19 cellular contexts compared by ENCODE assay signal in genomic region chr18:77173274-77174030, GRCh38. TPM values are rescaled to one million over a fixed set of nuclear protein-coding genes. Genes with fewer than 3 reads are reported as not detected.
A peak's percentile ranks its signal among the peaks of the same experiment; 100 is the strongest.
DNase-seq lines count a peak whose midpoint lies in the region; ATAC-seq, FAIRE-seq and TF ChIP-seq lines count a peak whose summit lies in the region.
"Had no signal": no experiment of that assay in that cellular context is flagged by ENCODE, and none has a peak within 500 bp of the region (broad histone marks: within the 10 kb centered on the region; RNA-seq: fewer than 3 reads in every experiment).

No MANE protein-coding gene starts in this region.

- H3K27me3 ChIP-seq in vagina (no peaks in the 10 kb centered on the region), ovary (no peaks in the 10 kb centered on the region), left ventricle myocardium inferior (ENCODE audit: low read depth) (no peaks in the 10 kb centered on the region)

- H3K27ac ChIP-seq in vagina (peak overlapping the region; percentile 31), ovary (no peak overlapping the region), left ventricle myocardium inferior (replicated peaks) (no peak overlapping the region)

- intact Hi-C loops in vagina (cut with DNase I) (no loop called here), ovary (cut with DNase I) (no loop called here), left ventricle myocardium inferior (cut with micrococcal nuclease) (no loop called here)

- no peak for TF ChIP-seq CTCF in vagina (IDR thresholded peaks at IDR 0.05)
- no peak for TF ChIP-seq CTCF in ovary (IDR thresholded peaks at IDR 0.05)
- no peak for TF ChIP-seq CTCF in left ventricle myocardium inferior (IDR thresholded peaks at IDR 0.05; ENCODE audit: borderline replicate concordance)

- H3K4me1 ChIP-seq in vagina (no peaks in the 10 kb centered on the region), ovary (ENCODE audit: insufficient read depth) (no peaks in the 10 kb centered on the region), left ventricle myocardium inferior (no peaks in the 10 kb centered on the region)

- peak; percentile 1 for DNase-seq in NCI-H82 (lab: John Stamatoyannopoulos, UW)
- no peak for DNase-seq in NCI-H82 treated with DMSO at 0.1 percent for 48 hours (lab: John Stamatoyannopoulos, UW; ENCODE audit: unreplicated experiment)
- DNase-seq in NCI-H446 treated with DMSO at 0.1 percent for 48 hours (lab: John Stamatoyannopoulos, UW): peak; percentile 43
- no peak for DNase-seq in vagina (ENCODE audit: extremely low spot score in 2 of 2)
- no peak for DNase-seq in ovary
- no peak for DNase-seq in left ventricle myocardium inferior
- DNase-seq: C1 segment of cervical spinal cord; DMS79; HCEC 1CT; NCI-H1930; NK-92 treated with Interleukin-12 subunit alpha and Interleukin-12 subunit beta, amount 100 ng/mL, for 24 hours; PC-3; SK-N-SH; T-helper 17 cell had no signal

- H3K4me3 ChIP-seq in vagina (no peak overlapping the region), ovary (no peak overlapping the region), left ventricle myocardium inferior (no peak overlapping the region)
- H3K4me3 ChIP-seq: GM12878 had no signal

- no peak for ATAC-seq in HG02970 (IDR thresholded peaks at IDR 0.05; ENCODE audit: low FRiP score, unreplicated experiment)
- ATAC-seq: GM12878, PC-3, T-helper 17 cell had no signal

- FAIRE-seq in islet of Langerhans (lab: Jason Lieb, UNC): peak; percentile 9
- FAIRE-seq: A204.1, GM12878, HTR-8/SVneo had no signal

- 42 to 54% (median 54%) methylated on average over 12 of the region's 12 CpGs for WGBS in ovary, 3 donors

- no peaks in the 10 kb centered on the region for H3K36me3 ChIP-seq in vagina
- no peaks in the 10 kb centered on the region for H3K36me3 ChIP-seq in ovary
- H3K36me3 ChIP-seq in left ventricle myocardium inferior: no peaks in the 10 kb centered on the region

- no peak for TF ChIP-seq EP300 in ovary (IDR thresholded peaks at IDR 0.05)

- TF ChIP-seq POLR2A in vagina (IDR thresholded peaks at IDR 0.05) (no peak), ovary (IDR thresholded peaks at IDR 0.05) (no peak)

- no peaks in the 10 kb centered on the region for H3K9me3 ChIP-seq in vagina
- H3K9me3 ChIP-seq in ovary: no peaks in the 10 kb centered on the region
- H3K9me3 ChIP-seq in left ventricle myocardium inferior (replicated peaks): no peaks in the 10 kb centered on the region
- H3K9me3 ChIP-seq: SK-N-SH had no signal

RNA-seq across cellular contexts. Expression of gene MBP, which starts 40.9 kb away (rescaled TPM):
- total RNA-seq in vagina: 33.6 TPM
- total RNA-seq in ovary: 10 to 100 TPM; 19.9 to 38.2 (median 24.2) TPM
- polyA plus RNA-seq in ovary: 10 to 100 TPM in 1 of 2 donors, 1 to 10 TPM in 1; 7.1 to 21.6 TPM
- total RNA-seq in left ventricle myocardium inferior: 35.0 TPM

Comparison
In these comparisons a context has a peak if more than half of its experiments do, and no peak if none do; other contexts are left out.
1. DNase-seq: peak in NCI-H82 (single experiment) and NCI-H446 treated with DMSO at 0.1 percent for 48 hours (single experiment); none in NCI-H82 treated with DMSO at 0.1 percent for 48 hours (single experiment), vagina (0 of 2), ovary (0 of 5) and left ventricle myocardium inferior (single experiment).